In the genomic region with DNA sequence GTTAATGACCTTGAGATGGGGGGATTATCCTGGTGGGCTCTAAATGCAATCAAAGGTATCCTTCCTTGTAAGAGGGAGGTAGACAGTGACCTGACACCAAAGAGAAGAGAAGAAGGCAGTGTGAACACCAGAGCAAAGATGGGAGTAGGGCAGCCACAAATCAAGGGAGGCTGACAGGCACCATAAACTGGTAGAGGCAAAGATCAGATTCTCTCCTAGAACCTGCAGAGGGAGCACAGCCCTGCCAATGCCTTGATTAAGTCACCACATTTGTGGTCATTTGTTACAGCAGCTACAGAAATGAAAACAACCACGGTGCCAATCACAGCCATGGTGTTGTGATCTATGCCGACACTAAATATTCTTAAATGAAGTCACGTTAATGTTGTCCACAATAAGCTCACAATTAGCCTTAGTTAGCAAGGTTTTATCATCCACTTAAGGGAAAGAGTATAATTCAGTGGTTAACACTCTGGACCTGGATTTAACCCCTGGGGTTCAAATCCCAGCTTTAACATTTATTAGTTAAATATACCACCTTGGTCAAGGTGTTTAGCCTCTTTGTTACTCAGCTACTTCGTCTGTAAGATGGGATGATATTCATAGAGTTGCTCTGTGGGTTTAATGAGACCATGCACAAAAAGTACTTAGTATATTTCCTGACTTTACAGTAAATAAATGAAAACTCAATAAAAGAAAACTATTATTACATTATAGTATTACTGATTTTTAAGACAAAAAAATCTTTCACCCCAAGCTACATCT, we compare ENCODE assay signal across 8 cellular contexts.
DNase-seq lines count a peak whose midpoint lies in the region; ATAC-seq and TF ChIP-seq lines count a peak whose summit lies in the region.

No MANE protein-coding gene starts in this region.

- H3K27ac ChIP-seq in osteoblast (ENCODE audit: low read depth, low read length), result peak overlapping the region; percentile 21

- peaks cover 20% of the 10 kb centered on the region for H3K79me2 ChIP-seq in osteoblast (ENCODE audit: insufficient read depth, low read length)

- peak; percentile 50 for TF ChIP-seq CTCF in AG10803 (conservative IDR thresholded peaks at IDR 0.05; ENCODE audit: low read length)
- TF ChIP-seq CTCF in osteoblast (IDR thresholded peaks at IDR 0.05; ENCODE audit: extremely low read depth, low read depth, low read length), result peak; percentile 60

- DNase-seq in AG10803 (ENCODE audit: low read depth), result peak; percentile 51
- DNase-seq in MG63, result peak; percentile 62
- peak; percentile 36 for DNase-seq in central memory CD4-positive, alpha-beta T cell
- peak; percentile 58 for DNase-seq in osteoblast (ENCODE audit: insufficient read length, low spot score, missing footprints)
- no peak for DNase-seq in activated T-helper 2 cell treated with anti-CD3 and anti-CD28 coated beads, Interferon-gamma antibody, Interleukin-2, Interleukin-4, amounts not matched to agents 10 μg/mL and 5 μg/mL and 100 μg/mL, durations not matched to agents 14 hours and 24 hours and 36 hours (ENCODE audit: low spot score)
- DNase-seq in NOMO-1 treated with DMSO at 0.1 percent for 48 hours (lab: John Stamatoyannopoulos, UW; ENCODE audit: unreplicated experiment), result no peak

- H3K4me2 ChIP-seq in osteoblast (ENCODE audit: insufficient read depth, low read length), result peak overlapping the region; percentile 63

- H3K36me3 ChIP-seq in MG63 (peaks cover under 1% of the 10 kb centered on the region; the same call in 1 of the 2 replicates), osteoblast (ENCODE audit: insufficient read depth, low read length) (no peaks in the 10 kb centered on the region)

- H3K27me3 ChIP-seq in MG63 (no peaks in the 10 kb centered on the region), osteoblast (ENCODE audit: insufficient read depth, low read length) (no peaks in the 10 kb centered on the region)

- H3K4me1 ChIP-seq in osteoblast (ENCODE audit: insufficient read depth, low read length), result peaks cover 41% of the 10 kb centered on the region

- ATAC-seq in GM18858 (IDR thresholded peaks at IDR 0.05; ENCODE audit: unreplicated experiment), result peak; percentile 54
- no peak for ATAC-seq in GM19467 (IDR thresholded peaks at IDR 0.05; ENCODE audit: unreplicated experiment)

- H2AFZ ChIP-seq in osteoblast (ENCODE audit: low read length), result no peak overlapping the region

- intact Hi-C loops in activated T-helper 2 cell treated with anti-CD3 and anti-CD28 coated beads, Interferon-gamma antibody, Interleukin-2, Interleukin-4, amounts not matched to agents 10 μg/mL and 5 μg/mL and 100 μg/mL, durations not matched to agents 14 hours and 24 hours and 36 hours (cut with micrococcal nuclease), result no loop called here

- no peaks in the 10 kb centered on the region; the same call in 1 of the 2 replicates for H3K9me3 ChIP-seq in MG63
- no peaks in the 10 kb centered on the region for H3K9me3 ChIP-seq in osteoblast (ENCODE audit: low read depth, low read length)

- H3K9me3 Mint-ChIP-seq in activated T-helper 2 cell treated with anti-CD3 and anti-CD28 coated beads, Interferon-gamma antibody, Interleukin-2, Interleukin-4, amounts not matched to agents 10 μg/mL and 5 μg/mL and 100 μg/mL, durations not matched to agents 14 hours and 24 hours and 36 hours, result peaks cover 7% of the 10 kb centered on the region

- H4K20me1 ChIP-seq in osteoblast (ENCODE audit: insufficient read depth, low read length), result peaks cover 7% of the 10 kb centered on the region

- H3K4me1 Mint-ChIP-seq in activated T-helper 2 cell treated with anti-CD3 and anti-CD28 coated beads, Interferon-gamma antibody, Interleukin-2, Interleukin-4, amounts not matched to agents 10 μg/mL and 5 μg/mL and 100 μg/mL, durations not matched to agents 14 hours and 24 hours and 36 hours (ENCODE audit: low read depth), result peaks cover 5% of the 10 kb centered on the region

- no peak overlapping the region for H3K4me3 ChIP-seq in AG10803 (ENCODE audit: low read length)
- no peak overlapping the region for H3K4me3 ChIP-seq in MG63
- peak overlapping the region; percentile 14 for H3K4me3 ChIP-seq in osteoblast (ENCODE audit: insufficient read depth, low read length)

- H3K27ac Mint-ChIP-seq in activated T-helper 2 cell treated with anti-CD3 and anti-CD28 coated beads, Interferon-gamma antibody, Interleukin-2, Interleukin-4, amounts not matched to agents 10 μg/mL and 5 μg/mL and 100 μg/mL, durations not matched to agents 14 hours and 24 hours and 36 hours, result no peak overlapping the region

- H3K36me3 Mint-ChIP-seq in activated T-helper 2 cell treated with anti-CD3 and anti-CD28 coated beads, Interferon-gamma antibody, Interleukin-2, Interleukin-4, amounts not matched to agents 10 μg/mL and 5 μg/mL and 100 μg/mL, durations not matched to agents 14 hours and 24 hours and 36 hours (ENCODE audit: low read depth), result peaks cover under 1% of the 10 kb centered on the region

- no peak overlapping the region for H3K4me3 Mint-ChIP-seq in activated T-helper 2 cell treated with anti-CD3 and anti-CD28 coated beads, Interferon-gamma antibody, Interleukin-2, Interleukin-4, amounts not matched to agents 10 μg/mL and 5 μg/mL and 100 μg/mL, durations not matched to agents 14 hours and 24 hours and 36 hours (ENCODE audit: low read depth)

- H3K27me3 Mint-ChIP-seq in activated T-helper 2 cell treated with anti-CD3 and anti-CD28 coated beads, Interferon-gamma antibody, Interleukin-2, Interleukin-4, amounts not matched to agents 10 μg/mL and 5 μg/mL and 100 μg/mL, durations not matched to agents 14 hours and 24 hours and 36 hours (ENCODE audit: low read depth), result no peaks in the 10 kb centered on the region

Comparison
In these comparisons a context has a peak if more than half of its experiments do, and no peak if none do; other contexts are left out.
1. DNase-seq: peak in AG10803 (single experiment), MG63 (single experiment), central memory CD4-positive, alpha-beta T cell (single experiment) and osteoblast (single experiment); none in activated T-helper 2 cell treated with anti-CD3 and anti-CD28 coated beads, Interferon-gamma antibody, Interleukin-2, Interleukin-4, amounts not matched to agents 10 μg/mL and 5 μg/mL and 100 μg/mL, durations not matched to agents 14 hours and 24 hours and 36 hours (single experiment) and NOMO-1 treated with DMSO at 0.1 percent for 48 hours (single experiment).